Comparison of ENCODE assay signal across 9 cellular contexts in the genomic region with DNA sequence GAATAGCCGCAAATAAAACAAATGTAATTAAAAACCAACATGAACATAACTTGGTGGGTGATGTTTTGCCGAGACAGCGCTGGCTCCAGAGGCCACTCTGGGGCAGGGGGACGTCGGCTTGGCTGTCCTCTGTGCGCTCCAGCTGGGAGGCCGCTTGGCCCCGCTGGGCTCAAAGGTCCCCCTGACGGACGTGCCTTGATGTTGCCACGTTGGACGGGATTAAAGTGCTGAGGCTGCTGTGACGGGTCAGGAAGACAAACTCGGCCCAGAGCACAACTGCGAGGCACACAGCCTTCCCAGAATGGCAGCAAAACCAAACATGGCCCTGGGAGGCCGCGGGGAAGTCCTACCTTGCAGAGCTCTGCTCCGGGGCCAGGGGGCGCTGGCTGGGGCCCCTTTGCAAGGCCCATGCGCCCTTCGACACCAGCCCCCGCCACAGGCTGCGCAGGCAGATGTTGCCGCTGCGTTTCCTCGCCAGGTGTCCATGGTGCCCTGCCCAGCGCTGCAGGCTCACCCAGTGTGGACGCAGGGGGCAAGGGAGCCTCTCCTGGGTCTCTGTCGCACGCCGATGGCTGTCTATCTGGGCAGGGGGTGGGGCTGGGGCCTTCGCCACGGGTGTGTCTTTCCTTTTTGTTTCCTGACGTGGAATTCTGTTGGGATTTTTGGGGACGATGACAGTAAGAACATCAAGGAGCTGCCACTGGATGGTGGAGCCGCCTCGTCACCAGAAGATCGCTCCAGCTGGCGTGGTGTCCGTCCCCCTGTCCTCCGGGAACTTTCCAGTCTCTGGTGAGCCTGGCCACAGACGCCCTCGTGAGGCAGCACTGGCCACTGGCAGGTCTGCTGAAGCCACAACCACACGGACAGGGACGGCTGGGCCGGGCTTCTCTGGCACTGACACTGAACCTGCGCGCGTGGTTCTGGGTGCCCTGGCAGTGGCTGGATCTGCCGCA.
A peak's percentile ranks its signal among the peaks of the same experiment; 100 is the strongest.
DNase-seq lines count a peak whose midpoint lies in the region; ATAC-seq, FAIRE-seq and TF ChIP-seq lines count a peak whose summit lies in the region.
"Had no signal": no experiment of that assay in that cellular context is flagged by ENCODE, and none has a peak within 500 bp of the region (broad histone marks: within the 10 kb centered on the region; RNA-seq: fewer than 3 reads in every experiment).

No MANE protein-coding gene starts in this region.

- peak overlapping the region; percentile 25 for H3K4me3 Mint-ChIP-seq in activated naive CD8-positive, alpha-beta T cell treated with anti-CD3 and anti-CD28 coated beads for 36 hours

- H2BK15ac ChIP-seq in IMR-90 (ENCODE audit: low read depth, low read length) = no peak overlapping the region

- no peaks in the 10 kb centered on the region for H3K36me3 Mint-ChIP-seq in activated naive CD8-positive, alpha-beta T cell treated with anti-CD3 and anti-CD28 coated beads for 36 hours

- H3K18ac ChIP-seq in IMR-90 (ENCODE audit: low read depth, low read length) = no peak overlapping the region

- H3K27me3 ChIP-seq in IMR-90 (ENCODE audit: control insufficient read depth, insufficient read depth, low read length) (no peaks in the 10 kb centered on the region), heart right ventricle (peaks cover 0 to 18% (median 10%) of the 10 kb centered on the region in 7 donors), pancreas (no peaks in the 10 kb centered on the region)

- CTCF ChIA-PET in IMR-90 (lab: Yijun Ruan, JAX) = interaction anchor here (0.9 kb wide), 1 partner anchor 277 kb away, joined by 3 read pairs; no protein-coding TSS in a partner anchor
- CTCF ChIA-PET in HEK293T (lab: Yijun Ruan, JAX) = interaction anchor here (0.6 to 1.0 kb wide), 2 partner anchors 278 to 559 kb away, joined by 4 to 6 read pairs; no protein-coding TSS in a partner anchor

- no peak overlapping the region for H3K56ac ChIP-seq in IMR-90 (ENCODE audit: extremely low read depth, insufficient read depth, low read length)

- POLR2A ChIA-PET in IMR-90 (lab: Charles Lee; ENCODE audit: unreplicated experiment) (no interaction called here), HEK293T (lab: Yijun Ruan, JAX) (no interaction called here)

- no peak overlapping the region for H3K27ac Mint-ChIP-seq in activated naive CD8-positive, alpha-beta T cell treated with anti-CD3 and anti-CD28 coated beads for 36 hours

- H2BK20ac ChIP-seq in IMR-90 (ENCODE audit: low read depth, low read length) = no peak overlapping the region

- H2BK5ac ChIP-seq in IMR-90 (ENCODE audit: low read depth, low read length, poor library complexity, severe bottlenecking) = no peak overlapping the region

- H3K4me1 Mint-ChIP-seq in activated naive CD8-positive, alpha-beta T cell treated with anti-CD3 and anti-CD28 coated beads for 36 hours = no peaks in the 10 kb centered on the region

- peak overlapping the region; percentile 41 for H3K4me2 ChIP-seq in IMR-90 (ENCODE audit: low read depth, low read length)
- H3K4me2 ChIP-seq: PC-9 had no signal

- peak overlapping the region; percentile 47 for H2AK5ac ChIP-seq in IMR-90 (ENCODE audit: low read depth, low read length)

- peak; percentile 77 for TF ChIP-seq RAD21 in IMR-90 (IDR thresholded peaks at IDR 0.05; ENCODE audit: low read length)

- peaks cover 1% of the 10 kb centered on the region for H3K9me3 Mint-ChIP-seq in activated naive CD8-positive, alpha-beta T cell treated with anti-CD3 and anti-CD28 coated beads for 36 hours

- H4K5ac ChIP-seq in IMR-90 (ENCODE audit: low read depth, low read length) = no peak overlapping the region

- BruUV-seq in IMR-90 (replicated peaks; lab: Mats Ljungman, UMichigan) = no TSS peak

- peak overlapping the region; percentile 71 for H2AFZ ChIP-seq in IMR-90 (replicated peaks; ENCODE audit: low read length, poor library complexity)
- H2AFZ ChIP-seq: PC-9 had no signal

- H3K4me1 ChIP-seq in IMR-90 (ENCODE audit: control insufficient read depth, insufficient read depth, low read length) = peaks cover 12% of the 10 kb centered on the region
- H3K4me1 ChIP-seq in heart right ventricle = peaks cover 0 to 32% (median 18%) of the 10 kb centered on the region in 9 donors
- H3K4me1 ChIP-seq in pancreas = no peaks in the 10 kb centered on the region

- no peak overlapping the region for H3K9ac ChIP-seq in IMR-90 (ENCODE audit: low read depth, low read length)

- H3K36me3 ChIP-seq in IMR-90 (ENCODE audit: control insufficient read depth, insufficient read depth, low read length) (no peaks in the 10 kb centered on the region), heart right ventricle (no peaks in the 10 kb centered on the region), pancreas (no peaks in the 10 kb centered on the region)

- in situ Hi-C loops in IMR-90 (cut with MboI; ENCODE audit: low sequenced_read_pairs) = no loop called here

- H4K20me1 ChIP-seq in IMR-90 (ENCODE audit: insufficient read depth, low read length) = 0 out of 2 replicates have a peak, but pooled peaks cover 4% of the 10 kb centered on the region

- no peak for TF ChIP-seq POLR2A in IMR-90 (IDR thresholded peaks at IDR 0.05; ENCODE audit: low read depth, low read length)

- intact Hi-C loops in IMR-90 (cut with micrococcal nuclease) = loop anchor here (1.0 to 5.0 kb wide), 3 partner anchors 97 to 278 kb away; no protein-coding TSS in a partner anchor
- intact Hi-C loops in heart right ventricle (cut with DNase I) = loop anchor here in 8 of 10 donors (1.0 to 10.0 kb wide), 6 partner anchors 107 to 278 kb away; no protein-coding TSS in a partner anchor
- intact Hi-C loops in pancreas (cut with DNase I) = loop anchor here in 1 of 3 donors (5.0 kb wide), 1 partner anchor 277 kb away; no protein-coding TSS in a partner anchor

- no peak overlapping the region for H2BK120ac ChIP-seq in IMR-90 (ENCODE audit: low read depth, low read length)

- peaks cover 6% of the 10 kb centered on the region for H3K9me1 ChIP-seq in IMR-90 (ENCODE audit: insufficient read depth, low read length)

- WGBS in IMR-90 (ENCODE audit: extremely low coverage in 2 of 2, insufficient read length in 1 of 2), 2 experiments = 49% methylated on average over 31 of the region's 50 CpGs; no CpG with 5 or more reads in 1 of the 2 experiments
- WGBS in heart right ventricle, 2 donors = 30 to 55% methylated on average over 50 of the region's 50 CpGs
- WGBS in pancreas, 2 donors = 22 to 25% methylated on average over 50 of the region's 50 CpGs

- H3K27ac ChIP-seq in IMR-90 (ENCODE audit: insufficient read depth, low read length) (no peak overlapping the region), heart right ventricle (no peak overlapping the region), pancreas (peak overlapping the region in 2 of 4 donors; percentile 46 to 51)
- H3K27ac ChIP-seq: PC-9 had no signal

- no peak overlapping the region for H3K23ac ChIP-seq in IMR-90 (ENCODE audit: low read depth, low read length)

- H3K4ac ChIP-seq in IMR-90 (ENCODE audit: low read depth, low read length) = peak overlapping the region; percentile 27; the same call in 1 of the 2 replicates

- H3K9me3 ChIP-seq in IMR-90 (ENCODE audit: control insufficient read depth, insufficient read depth, low read length) (no peaks in the 10 kb centered on the region), heart right ventricle (no peaks in the 10 kb centered on the region), pancreas (no peaks in the 10 kb centered on the region)

- peak overlapping the region; percentile 77 for H2AK9ac ChIP-seq in IMR-90 (replicated peaks; ENCODE audit: low read depth, low read length, poor library complexity)

- TF ChIP-seq CTCF in IMR-90 (conservative IDR thresholded peaks at IDR 0.05; ENCODE audit: low read depth, low read length) (peak; percentile 59), heart right ventricle (IDR thresholded peaks at IDR 0.05) (peak in 8 of 9 donors; percentile 25 to 79 (median 64)), pancreas (IDR thresholded peaks at IDR 0.05) (peak in 2 of 4 donors; percentile 9 to 49)

- no peak overlapping the region for H3K14ac ChIP-seq in IMR-90 (replicated peaks; ENCODE audit: low read depth, low read length)

- FAIRE-seq in pancreas (lab: Jason Lieb, UNC) = no peak

- H3K27me3 Mint-ChIP-seq in activated naive CD8-positive, alpha-beta T cell treated with anti-CD3 and anti-CD28 coated beads for 36 hours = peaks cover 14% of the 10 kb centered on the region

- dilution Hi-C loops in IMR-90 (cut with HindIII; ENCODE audit: low sequenced_read_pairs, unreplicated experiment) = no loop called here

- 0 out of 4 replicates have a peak overlapping the region, but pooled peaks of 1 of the 2 experiments have one; percentile 15 for H4K8ac ChIP-seq in IMR-90 (ENCODE audit: low read depth in 2 of 2, low read length in 2 of 2)

- ATAC-seq in IMR-90 (ENCODE audit: low read depth) (peak; percentile 65), heart right ventricle (peak in 7 of 8 donors; percentile 75 to 94 (median 85)), pancreas (peak in 3 of 4 donors; percentile 84 to 91 (median 87))

- DNase-seq in DMS153 treated with DMSO at 0.1 percent for 48 hours (lab: John Stamatoyannopoulos, UW; ENCODE audit: unreplicated experiment) = peak; percentile 9
- peak; percentile 60 for DNase-seq in IMR-90
- DNase-seq in activated naive CD8-positive, alpha-beta T cell treated with anti-CD3 and anti-CD28 coated beads for 36 hours = peak; percentile 58
- DNase-seq in heart right ventricle = peak; percentile 68 to 79
- peak in 5 of 6 donors; percentile 70 to 96 (median 77) for DNase-seq in pancreas
- DNase-seq in HEK293T (ENCODE audit: extremely low spot score) = no peak
- no peak for DNase-seq in SW480 (ENCODE audit: low spot score)
- no peak for DNase-seq in NCI-H2196 treated with DMSO at 0.1 percent for 48 hours (lab: John Stamatoyannopoulos, UW; ENCODE audit: unreplicated experiment)

- H3K4me3 ChIP-seq in IMR-90 (ENCODE audit: insufficient read depth, low read depth, low read length) (peak overlapping the region; percentile 26), heart right ventricle (peak overlapping the region in 7 of 10 donors; percentile 7 to 56 (median 46)), pancreas (peak overlapping the region in 2 of 4 donors; percentile 24 to 37)
- H3K4me3 ChIP-seq: PC-9 had no signal

- no peak overlapping the region; the same call in 1 of the 2 replicates for H4K91ac ChIP-seq in IMR-90 (ENCODE audit: insufficient read depth, low read depth, low read length)

- peaks cover 0 to 4% of the 10 kb centered on the region in 2 experiments; a peak in 1 of 4 replicates for H3K79me1 ChIP-seq in IMR-90 (ENCODE audit: low read depth in 1 of 2, low read length in 2 of 2)

TF ChIP-seq in HEK293T, 16 proteins besides CTCF, POLR2A, EP300 and RAD21:
- TF ChIP-seq NFRKB (IDR thresholded peaks at IDR 0.05) = no peak
- TF ChIP-seq FOXK2 (IDR thresholded peaks at IDR 0.05) = no peak
- TF ChIP-seq FOXM1 (IDR thresholded peaks at IDR 0.05; ENCODE audit: borderline replicate concordance) = no peak
- no peak for TF ChIP-seq ELF4 (IDR thresholded peaks at IDR 0.05)
- no peak for TF ChIP-seq FOXA1 (IDR thresholded peaks at IDR 0.05)
- no peak for TF ChIP-seq HDGF (IDR thresholded peaks at IDR 0.05; ENCODE audit: borderline replicate concordance)
- no peak for TF ChIP-seq ARNT (IDR thresholded peaks at IDR 0.05)
- TF ChIP-seq BHLHE40 (IDR thresholded peaks at IDR 0.05; ENCODE audit: borderline replicate concordance) = no peak

Comparison
In these comparisons a context has a peak if more than half of its experiments do, and no peak if none do; other contexts are left out.
1. DNase-seq: peak in DMS153 treated with DMSO at 0.1 percent for 48 hours (single experiment), IMR-90 (single experiment), activated naive CD8-positive, alpha-beta T cell treated with anti-CD3 and anti-CD28 coated beads for 36 hours (single experiment), heart right ventricle (2 of 2) and pancreas (5 of 6); none in HEK293T (single experiment), SW480 (single experiment) and NCI-H2196 treated with DMSO at 0.1 percent for 48 hours (single experiment).
2. Peak in every context shown above with its lines, with median percentiles within 50 percentile points of each other: ATAC-seq.